Comparison of ENCODE assay signal across 30 cellular contexts in the genomic region with DNA sequence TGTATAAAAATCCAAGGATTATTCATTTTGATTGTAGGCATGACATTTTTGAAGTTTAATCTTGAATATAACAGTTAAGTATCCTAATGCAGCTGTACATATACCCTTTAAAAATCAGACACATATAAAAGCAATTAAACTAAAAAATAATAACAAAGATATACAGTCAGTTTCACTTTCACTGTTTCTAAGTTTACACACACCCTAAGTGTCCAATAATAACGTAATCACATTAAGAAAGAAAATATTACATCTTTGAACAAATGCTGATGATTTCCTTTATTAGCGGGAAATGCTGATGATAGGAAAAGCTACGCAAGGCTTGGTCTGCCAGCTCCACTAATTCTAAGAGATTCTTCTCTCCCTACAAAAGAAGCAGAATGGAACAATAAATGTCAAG. TPM values are rescaled to one million over a fixed set of nuclear protein-coding genes. Genes with fewer than 3 reads are reported as not detected.
DNase-seq lines count a peak whose midpoint lies in the region; ATAC-seq, FAIRE-seq and TF ChIP-seq lines count a peak whose summit lies in the region.
"Had no signal": no experiment of that assay in that cellular context is flagged by ENCODE, and none has a peak within 500 bp of the region (broad histone marks: within the 10 kb centered on the region; RNA-seq: fewer than 3 reads in every experiment).

No MANE protein-coding gene starts in this region.

- TF ChIP-seq CTCF in A549 (IDR thresholded peaks at IDR 0.05) (no peak), OCI-LY3 (IDR thresholded peaks at IDR 0.05; ENCODE audit: low read depth, low read length) (no peak), HepG2 (CRISPR knock-in tag; IDR thresholded peaks at IDR 0.05) (no peak), neural progenitor cell (IDR thresholded peaks at IDR 0.05) (no peak)

- H3K4me1 ChIP-seq in A549, result peaks cover 36% of the 10 kb centered on the region
- H3K4me1 ChIP-seq in OCI-LY3 (ENCODE audit: low read length), result peaks cover 32% of the 10 kb centered on the region
- H3K4me1 ChIP-seq in HepG2 (ENCODE audit: insufficient read depth, low read length), result no peaks in the 10 kb centered on the region; the same call in 1 of the 2 replicates
- no peaks in the 10 kb centered on the region for H3K4me1 ChIP-seq in neural progenitor cell
- H3K4me1 ChIP-seq: breast epithelium, gastroesophageal sphincter had no signal

- peaks cover 33% of the 10 kb centered on the region for H3K36me3 ChIP-seq in OCI-LY3 (replicated peaks; ENCODE audit: low read depth, low read length)
- H3K36me3 ChIP-seq in HepG2 (replicated peaks in 1 of 2; ENCODE audit: control insufficient read depth in 1 of 2, insufficient read depth in 2 of 2, low read length in 2 of 2), result peaks cover 5 to 16% of the 10 kb centered on the region in 2 experiments; a peak in 4 of 5 replicates
- H3K36me3 ChIP-seq in neural progenitor cell, result peaks cover 9% of the 10 kb centered on the region
- H3K36me3 ChIP-seq: breast epithelium had no signal

- no peaks in the 10 kb centered on the region for H3F3A ChIP-seq in neural progenitor cell (ENCODE audit: low read depth)

- peaks cover 5% of the 10 kb centered on the region; the same call in 1 of the 3 replicates for H3K9me3 ChIP-seq in A549
- H3K9me3 ChIP-seq in OCI-LY3 (ENCODE audit: insufficient read depth, low read length), result peaks cover 8% of the 10 kb centered on the region
- H3K9me3 ChIP-seq in HepG2 (ENCODE audit: low read length), result no peaks in the 10 kb centered on the region
- H3K9me3 ChIP-seq in neural progenitor cell (ENCODE audit: low read depth), result no peaks in the 10 kb centered on the region
- H3K9me3 ChIP-seq: breast epithelium, esophagus muscularis mucosa, gastroesophageal sphincter, tibial nerve had no signal

- H3K4me3 ChIP-seq in A549 (no peak overlapping the region), OCI-LY3 (ENCODE audit: low read length) (no peak overlapping the region), HepG2 (replicated peaks in 1 of 3; ENCODE audit: insufficient read depth in 1 of 3, low read depth in 2 of 3, low read length in 3 of 3) (no peak overlapping the region), neural progenitor cell (no peak overlapping the region)
- H3K4me3 ChIP-seq: breast epithelium, gastroesophageal sphincter, hepatocyte, tibial nerve had no signal

- POLR2A ChIA-PET in A549 (lab: Yijun Ruan, JAX) (no interaction called here), HepG2 (lab: Yijun Ruan, JAX) (no interaction called here), T-cell (lab: Charles Lee) (no interaction called here)

- H3K9ac ChIP-seq in OCI-LY3 (ENCODE audit: low read length) (no peak overlapping the region; the same call in 1 of the 2 replicates), HepG2 (ENCODE audit: insufficient read depth, low read depth, low read length) (no peak overlapping the region), neural progenitor cell (no peak overlapping the region)

- no peaks in the 10 kb centered on the region for H3K9me3 Mint-ChIP-seq in effector memory CD8-positive, alpha-beta T cell
- no peaks in the 10 kb centered on the region for H3K9me3 Mint-ChIP-seq in T-cell
- H3K9me3 Mint-ChIP-seq in neural progenitor cell, result no peaks in the 10 kb centered on the region

- intact Hi-C loops in HepG2 (cut with micrococcal nuclease; ENCODE audit: unreplicated experiment), result no loop called here

- in situ Hi-C loops in HepG2 (cut with HindIII; ENCODE audit: extremely low pct_ligation_motif_present, low pct_unique_long_range_greater_than_20kb), result no loop called here

- TF ChIP-seq RAD21 in A549 (conservative IDR thresholded peaks at IDR 0.05 in 1 of 2, IDR thresholded peaks at IDR 0.05 in 1 of 2), result no peak
- TF ChIP-seq RAD21 in HepG2 (CRISPR knock-in tag; IDR thresholded peaks at IDR 0.05), result no peak

- H3K27ac ChIP-seq in A549, result peak overlapping the region in 1 of 2 experiments; percentile 62; a peak in 3 of 6 replicates
- peak overlapping the region; percentile 1; the same call in 1 of the 2 replicates for H3K27ac ChIP-seq in OCI-LY3 (ENCODE audit: low read length)
- H3K27ac ChIP-seq in HepG2 (ENCODE audit: extremely low read length, insufficient read depth, low read length), result no peak overlapping the region
- no peak overlapping the region for H3K27ac ChIP-seq in neural progenitor cell
- H3K27ac ChIP-seq: breast epithelium, esophagus muscularis mucosa, gastroesophageal sphincter, hepatocyte, tibial nerve had no signal

- no peaks in the 10 kb centered on the region for H3K27me3 ChIP-seq in OCI-LY3 (ENCODE audit: low read depth, low read length)
- no peaks in the 10 kb centered on the region for H3K27me3 ChIP-seq in HepG2 (ENCODE audit: control insufficient read depth in 1 of 2, insufficient read depth in 2 of 2, low read length in 2 of 2)
- H3K27me3 ChIP-seq in neural progenitor cell, result no peaks in the 10 kb centered on the region
- H3K27me3 ChIP-seq: breast epithelium, esophagus muscularis mucosa, gastroesophageal sphincter, hepatocyte, tibial nerve had no signal

- no peak for DNase-seq in A549 (ENCODE audit: low read depth in 1 of 2, low spot score in 1 of 2)
- DNase-seq in effector memory CD8-positive, alpha-beta T cell, result no peak
- DNase-seq in HepG2 (ENCODE audit: low spot score), result no peak
- no peak for DNase-seq in T-cell
- no peak for DNase-seq in neural progenitor cell (ENCODE audit: low spot score)
- DNase-seq: 8988T; activated CD4-positive, alpha-beta T cell treated with anti-CD3 and anti-CD28 coated beads, Interleukin-2, amount 10 ng/mL, durations not matched to agents 24 days and 14 days; activated naive CD4-positive, alpha-beta T cell treated with anti-CD3 and anti-CD28 coated beads, Interleukin-2, amount 50 U/mL, for 16 hours; AML-193; amygdala; DMS53; effector CD8-positive, alpha-beta T cell; KG1; left colon; naive B cell; NCI-H1436; NCI-H2081 treated with DMSO at 0.1 percent for 48 hours; NCI-H774; RPMI8226 had no signal

- H3K79me2 ChIP-seq in OCI-LY3 (ENCODE audit: low read length) (peaks cover 9% of the 10 kb centered on the region), HepG2 (ENCODE audit: insufficient read depth, low read length) (no peaks in the 10 kb centered on the region), neural progenitor cell (ENCODE audit: low read depth) (no peaks in the 10 kb centered on the region)
- H3K79me2 ChIP-seq: hepatocyte had no signal

- FAIRE-seq in A549 (lab: Jason Lieb, UNC) (no peak), HepG2 (lab: Jason Lieb, UNC) (no peak)
- FAIRE-seq: HTR-8/SVneo had no signal

- no peak for ATAC-seq in A549
- ATAC-seq in effector memory CD8-positive, alpha-beta T cell (replicated peaks), result no peak
- no peak for ATAC-seq in HepG2
- ATAC-seq in GM19023 (IDR thresholded peaks at IDR 0.05; ENCODE audit: unreplicated experiment), result no peak
- no peak for ATAC-seq in T-cell (replicated peaks in 1 of 4)
- ATAC-seq in HG03432 (IDR thresholded peaks at IDR 0.05; ENCODE audit: unreplicated experiment), result no peak
- ATAC-seq: gastroesophageal sphincter, HCT116, left colon had no signal

- no peaks in the 10 kb centered on the region for H4K20me1 ChIP-seq in OCI-LY3 (ENCODE audit: insufficient read depth, low read length)
- H4K20me1 ChIP-seq in HepG2 (ENCODE audit: insufficient read depth, low read length), result no peaks in the 10 kb centered on the region
- no peaks in the 10 kb centered on the region for H4K20me1 ChIP-seq in neural progenitor cell (ENCODE audit: low read depth)

- H3K4me3 Mint-ChIP-seq in effector memory CD8-positive, alpha-beta T cell, result peak overlapping the region in 1 of 2 donors; percentile 23
- H3K4me3 Mint-ChIP-seq in T-cell, result no peak overlapping the region
- H3K4me3 Mint-ChIP-seq in neural progenitor cell, result no peak overlapping the region
- H3K4me3 Mint-ChIP-seq: activated CD4-positive, alpha-beta T cell treated with anti-CD3 and anti-CD28 coated beads, Interleukin-2, amount 10 ng/mL, durations not matched to agents 24 days and 14 days; activated T-helper 1 cell treated with anti-CD3 and anti-CD28 coated beads, Interleukin-12 subunit alpha, Interleukin-12 subunit beta, Interleukin-2, Interleukin-4 antibody, amounts not matched to agents 30 ng/mL and 10 ng/mL and 1 ng/mL, durations not matched to agents 14 hours and 24 hours and 36 hours; naive B cell had no signal

- no peaks in the 10 kb centered on the region for H3K27me3 Mint-ChIP-seq in effector memory CD8-positive, alpha-beta T cell
- H3K27me3 Mint-ChIP-seq in T-cell (no peaks in the 10 kb centered on the region), neural progenitor cell (ENCODE audit: insufficient read depth, low read depth) (peaks cover 2% of the 10 kb centered on the region)
- H3K27me3 Mint-ChIP-seq: activated CD4-positive, alpha-beta T cell treated with anti-CD3 and anti-CD28 coated beads, Interleukin-2, amount 10 ng/mL, durations not matched to agents 24 days and 14 days; naive B cell had no signal

- CTCF ChIA-PET in A549 (lab: Yijun Ruan, JAX), result interaction anchor here (0.8 to 1.2 kb wide), 2 partner anchors 133 to 284 kb away, joined by 3 to 5 read pairs; no protein-coding TSS in a partner anchor
- CTCF ChIA-PET in HepG2 (lab: Yijun Ruan, JAX; ENCODE audit: low intra/inter-chr PET ratio, low total read pairs), result no interaction called here
- CTCF ChIA-PET in T-cell (lab: Charles Lee), result no interaction called here

- H3K27ac Mint-ChIP-seq in effector memory CD8-positive, alpha-beta T cell, result peak overlapping the region; percentile 55 to 93
- H3K27ac Mint-ChIP-seq in T-cell (no peak overlapping the region), neural progenitor cell (no peak overlapping the region)
- H3K27ac Mint-ChIP-seq: activated CD4-positive, alpha-beta T cell treated with anti-CD3 and anti-CD28 coated beads, Interleukin-2, amount 10 ng/mL, durations not matched to agents 24 days and 14 days; activated T-helper 1 cell treated with anti-CD3 and anti-CD28 coated beads, Interleukin-12 subunit alpha, Interleukin-12 subunit beta, Interleukin-2, Interleukin-4 antibody, amounts not matched to agents 30 ng/mL and 10 ng/mL and 1 ng/mL, durations not matched to agents 14 hours and 24 hours and 36 hours had no signal

- TF ChIP-seq POLR2A in A549 (IDR thresholded peaks at IDR 0.05; ENCODE audit: low read length), result no peak
- no peak for TF ChIP-seq POLR2A in HepG2 (IDR thresholded peaks at IDR 0.05; ENCODE audit: insufficient read depth in 1 of 2, low read depth in 2 of 2, low read length in 2 of 2)

- H3K4me1 Mint-ChIP-seq in effector memory CD8-positive, alpha-beta T cell (ENCODE audit: low read depth in 2 of 2), result peaks cover 0 to 9% of the 10 kb centered on the region in 2 donors
- peaks cover 4 to 7% (median 6%) of the 10 kb centered on the region in 3 donors for H3K4me1 Mint-ChIP-seq in T-cell
- no peaks in the 10 kb centered on the region for H3K4me1 Mint-ChIP-seq in neural progenitor cell
- H3K4me1 Mint-ChIP-seq: naive B cell had no signal

- no TSS peak for BruUV-seq in HepG2 (replicated peaks; lab: Mats Ljungman, UMichigan)

- peaks cover 9% of the 10 kb centered on the region for H3K36me3 Mint-ChIP-seq in effector memory CD8-positive, alpha-beta T cell (ENCODE audit: insufficient read depth)
- H3K36me3 Mint-ChIP-seq in T-cell (peaks cover 44% of the 10 kb centered on the region), neural progenitor cell (peaks cover 13% of the 10 kb centered on the region)

- H2AFZ ChIP-seq in OCI-LY3 (ENCODE audit: low read depth, low read length) (no peak overlapping the region), HepG2 (ENCODE audit: low read length) (no peak overlapping the region), neural progenitor cell (replicated peaks) (no peak overlapping the region)
- H2AFZ ChIP-seq: hepatocyte had no signal

- H3K4me2 ChIP-seq in A549 (peak overlapping the region; percentile 52), OCI-LY3 (ENCODE audit: low read length) (0 out of 2 replicates have a peak overlapping the region, but pooled peaks have one; percentile 43), HepG2 (ENCODE audit: low read depth, low read length) (no peak overlapping the region), neural progenitor cell (no peak overlapping the region)
- H3K4me2 ChIP-seq: hepatocyte had no signal

- WGBS in A549 (ENCODE audit: missing lambda C conversion rate), result 81% methylated on average over 3 of the region's 3 CpGs
- 95% methylated on average over 3 of the region's 3 CpGs for WGBS in HepG2 (ENCODE audit: low lambda C conversion rate)

- TF ChIP-seq EP300 in A549 (IDR thresholded peaks at IDR 0.05) (no peak), HepG2 (IDR thresholded peaks at IDR 0.05; ENCODE audit: low read depth in 2 of 2, low read length in 2 of 2) (no peak), HepG2 (CRISPR knock-in tag; IDR thresholded peaks at IDR 0.05; ENCODE audit: borderline replicate concordance) (no peak)

RNA-seq across cellular contexts. Expression of a gene that starts 38.8 kb away (rescaled TPM):
- polyA plus RNA-seq in A549 (2011; rRNA removed) (24.6 and 25.3 TPM in 2 replicates), A549 (2017; fragmentation: RNase III; extraction: RNeasy Plus Mini Kit Qiagen cat#74134 plus additional on column Dnase treatment) (8.4 to 9.9 TPM (median 9.5 TPM) in 3 replicates), HepG2 (2011; rRNA removed) (3.4 and 5.4 TPM in 2 replicates)
- 6.2 and 7.3 TPM in 2 replicates for polyA plus RNA-seq in A549 (2012; cell fraction: cytosol; rRNA removed)
- polyA plus RNA-seq in A549 (2012; cell fraction: nucleus; rRNA removed), result 10.2 and 16.1 TPM in 2 replicates
- polyA minus RNA-seq in A549 (2011; rRNA and poly(A)+ RNA removed), result 58.9 and 61.8 TPM in 2 replicates
- total RNA-seq in HepG2 (2016; rRNA removed; fragmentation: Illumina TruSeq; extraction: Trizol) (12.5 and 18.7 TPM in 2 replicates), T-cell (10 to 100 TPM; 17.8 to 31.7 (median 19.4) TPM), neural progenitor cell (ENCODE audit: low replicate concordance) (44.4 and 52.4 TPM in 2 replicates)
- total RNA-seq in HepG2 (2016; cell fraction: cytosol; rRNA removed; fragmentation: Illumina TruSeq; extraction: Trizol; ENCODE audit: low read depth), result 15.8 and 24.3 TPM in 2 replicates
- 11.4 and 18.6 TPM in 2 replicates for total RNA-seq in HepG2 (2016; cell fraction: insoluble cytoplasmic fraction; rRNA removed; fragmentation: Illumina TruSeq; extraction: Trizol)
- 9.9 and 11.5 TPM in 2 replicates for total RNA-seq in HepG2 (2016; cell fraction: membrane; rRNA removed; fragmentation: Illumina TruSeq; extraction: Trizol)
- 69.6 and 74.0 TPM in 2 replicates for total RNA-seq in HepG2 (2016; cell fraction: nucleus; rRNA removed; fragmentation: Illumina TruSeq; extraction: Trizol)
- 1.8 and 2.0 TPM in 2 replicates for polyA plus RNA-seq in HepG2 (2011; cell fraction: cytosol; rRNA removed)
- 8.1 and 9.1 TPM in 2 replicates for polyA plus RNA-seq in HepG2 (2011; cell fraction: nucleus; rRNA removed)
- 3.8 and 4.5 TPM in 2 replicates for polyA plus RNA-seq in HepG2 (2012)
- 1.0 and 1.1 TPM in 2 replicates for polyA plus RNA-seq in HepG2 (2016; cell fraction: cytosol; fragmentation: Illumina TruSeq; extraction: Trizol; ENCODE audit: low read depth)
- polyA plus RNA-seq in HepG2 (2016; cell fraction: insoluble cytoplasmic fraction; fragmentation: Illumina TruSeq; extraction: Trizol; ENCODE audit: low read depth), result 5.4 and 7.2 TPM in 2 replicates
- polyA plus RNA-seq in HepG2 (2016; cell fraction: membrane; fragmentation: Illumina TruSeq; extraction: Trizol; ENCODE audit: low read depth), result 1.6 and 1.9 TPM in 2 replicates
- polyA plus RNA-seq in HepG2 (2016; cell fraction: nucleus; fragmentation: Illumina TruSeq; extraction: Trizol; ENCODE audit: insufficient read depth, low read depth), result 14.8 and 16.8 TPM in 2 replicates
- 18.4 and 41.1 TPM in 2 replicates for polyA minus RNA-seq in HepG2 (2011; rRNA and poly(A)+ RNA removed; ENCODE audit: low replicate concordance)
- polyA minus RNA-seq in HepG2 (2011; cell fraction: cytosol; rRNA and poly(A)+ RNA removed), result 4.4 and 5.3 TPM in 2 replicates
- 117 and 137 TPM in 2 replicates for polyA minus RNA-seq in HepG2 (2011; cell fraction: nucleus; rRNA and poly(A)+ RNA removed)

Comparison
In these comparisons a context has a peak if more than half of its experiments do, and no peak if none do; other contexts are left out.
1. H3K4me2 ChIP-seq: peak in A549 (single experiment) and OCI-LY3 (single experiment); none in HepG2 (single experiment) and neural progenitor cell (single experiment).
2. H3K27ac Mint-ChIP-seq: peak in effector memory CD8-positive, alpha-beta T cell (2 of 2); none in T-cell (0 of 2) and neural progenitor cell (single experiment).